Comparison of ENCODE assay signal across 13 cellular contexts in genomic region chr7:157709531-157710251, GRCh38.
"Had no signal": no experiment of that assay in that cellular context is flagged by ENCODE, and none has a peak within 500 bp of the region (broad histone marks: within the 10 kb centered on the region; RNA-seq: fewer than 3 reads in every experiment).

No MANE protein-coding gene starts in this region.

- H3K9me3 Mint-ChIP-seq: activated naive CD8-positive, alpha-beta T cell treated with anti-CD3 and anti-CD28 coated beads, Interleukin-2, amount 10 ng/mL, durations not matched to agents 7 days and 5 days; dendritic cell treated with granulocyte-macrophage colony-stimulating factor and Interleukin-4, amounts not matched to agents 40 ng/mL and 50 ng/mL, for 4 days; effector memory CD8-positive, alpha-beta T cell; mesothelial cell of epicardium had no signal

- H3K4me1 Mint-ChIP-seq: activated naive CD8-positive, alpha-beta T cell treated with anti-CD3 and anti-CD28 coated beads, Interleukin-2, amount 10 ng/mL, durations not matched to agents 7 days and 5 days; mesothelial cell of epicardium; stimulated activated memory B cell treated with anti-CD40 and anti-IgM and Interleukin-4, amounts not matched to agents 10 μg/mL and 1 μg/mL and 100 μg/mL, for 72 hours had no signal

- H3K4me3 Mint-ChIP-seq: activated naive CD8-positive, alpha-beta T cell treated with anti-CD3 and anti-CD28 coated beads, Interleukin-2, amount 10 ng/mL, durations not matched to agents 7 days and 5 days; dendritic cell treated with granulocyte-macrophage colony-stimulating factor and Interleukin-4, amounts not matched to agents 40 ng/mL and 50 ng/mL, for 4 days; effector memory CD8-positive, alpha-beta T cell; mesothelial cell of epicardium; stimulated activated memory B cell treated with anti-CD40 and anti-IgM and Interleukin-4, amounts not matched to agents 10 μg/mL and 1 μg/mL and 100 μg/mL, for 72 hours had no signal

- H3K36me3 Mint-ChIP-seq: activated naive CD8-positive, alpha-beta T cell treated with anti-CD3 and anti-CD28 coated beads, Interleukin-2, amount 10 ng/mL, durations not matched to agents 7 days and 5 days; mesothelial cell of epicardium; stimulated activated memory B cell treated with anti-CD40 and anti-IgM and Interleukin-4, amounts not matched to agents 10 μg/mL and 1 μg/mL and 100 μg/mL, for 72 hours had no signal

- H3K27ac Mint-ChIP-seq: activated naive CD8-positive, alpha-beta T cell treated with anti-CD3 and anti-CD28 coated beads, Interleukin-2, amount 10 ng/mL, durations not matched to agents 7 days and 5 days; dendritic cell treated with granulocyte-macrophage colony-stimulating factor and Interleukin-4, amounts not matched to agents 40 ng/mL and 50 ng/mL, for 4 days; effector memory CD8-positive, alpha-beta T cell; mesothelial cell of epicardium; stimulated activated memory B cell treated with anti-CD40 and anti-IgM and Interleukin-4, amounts not matched to agents 10 μg/mL and 1 μg/mL and 100 μg/mL, for 72 hours had no signal

- ATAC-seq: activated CD4-positive, CD25-positive, alpha-beta regulatory T cell treated with anti-CD3 and anti-CD28 coated beads, Interleukin-2, amount 50 U/mL, for 24 hours; effector memory CD8-positive, alpha-beta T cell; heart left ventricle; left cardiac atrium; stimulated activated memory B cell treated with anti-CD40 and anti-IgM and Interleukin-4, amounts not matched to agents 10 μg/mL and 1 μg/mL and 100 μg/mL, for 72 hours had no signal

- DNase-seq: activated CD4-positive, alpha-beta T cell treated with anti-CD3 and anti-CD28 coated beads, Interleukin-2, amount 50 U/mL, for 48 hours; activated gamma-delta T cell treated with Interleukin-2 at 50 U/mL for 16 hours; activated naive CD8-positive, alpha-beta T cell treated with anti-CD3 and anti-CD28 coated beads, Interleukin-2, amount 10 ng/mL, durations not matched to agents 7 days and 5 days; activated T-cell treated with anti-CD3 and anti-CD28 coated beads, Interleukin-2, amount 50 U/mL, for 48 hours; brain microvascular endothelial cell; effector memory CD8-positive, alpha-beta T cell; left cardiac atrium; SW 1271 had no signal
